Comparison of ENCODE assay signal across 13 cellular contexts in the genomic region with DNA sequence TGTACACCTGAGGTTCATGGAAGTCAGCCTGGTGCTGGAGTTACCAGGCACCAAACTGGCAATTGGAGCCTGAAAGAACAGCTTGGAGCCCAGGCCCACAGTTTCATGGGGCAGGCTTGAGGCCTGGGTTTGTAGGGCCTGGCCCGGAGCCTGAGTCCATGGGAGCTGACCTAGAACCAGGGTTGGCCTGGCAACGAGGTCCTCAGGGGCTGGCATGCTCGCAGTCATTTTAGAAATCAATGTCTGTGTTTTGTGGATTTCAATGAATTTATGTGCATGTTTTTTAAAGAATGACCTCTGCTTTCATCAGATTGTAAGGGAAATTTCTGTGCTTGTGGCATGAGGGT.
"Had no signal": no experiment of that assay in that cellular context is flagged by ENCODE, and none has a peak within 500 bp of the region (broad histone marks: within the 10 kb centered on the region; RNA-seq: fewer than 3 reads in every experiment).

No MANE protein-coding gene starts in this region.

- H3K9me3 ChIP-seq: colonic mucosa, pancreas had no signal

- H3K4me3 ChIP-seq: colonic mucosa, esophagus squamous epithelium, lung, pancreas, SK-N-MC, tibial nerve had no signal

- H3K27me3 ChIP-seq: colonic mucosa, esophagus squamous epithelium, pancreas, tibial nerve had no signal

- DNase-seq: activated T-cell treated with anti-CD3 and anti-CD28 coated beads for 4 hours; colonic mucosa; esophagus squamous epithelium; left colon; midbrain; pancreas; stimulated activated CD4-positive, alpha-beta T cell treated with anti-CD3 and anti-CD28 coated beads, Interleukin-1b, Interleukin-23, amount 100 ng/mL, for 48 hours had no signal

- H3K36me3 ChIP-seq: colonic mucosa, esophagus squamous epithelium, pancreas, tibial nerve had no signal

- ATAC-seq: activated CD4-positive, CD25-positive, alpha-beta regulatory T cell treated with anti-CD3 and anti-CD28 coated beads, Interleukin-2, amount 50 U/mL, for 24 hours; activated T-helper 17 cell treated with anti-CD3 and anti-CD28 coated beads, Interleukin-2, amount 50 U/mL, for 72 hours; left colon; pancreas; stimulated activated effector memory CD8-positive, alpha-beta T cell treated with anti-CD3 and anti-CD28 coated beads, Interleukin-12 subunit alpha, Interleukin-12 subunit beta, amount 100 ng/mL, for 72 hours had no signal

- H3K4me1 ChIP-seq: colonic mucosa, esophagus squamous epithelium, pancreas, tibial nerve had no signal

- H3K27ac ChIP-seq: colonic mucosa, esophagus squamous epithelium, pancreas, SK-N-MC had no signal
